ENCODE assay signal across 18 cellular contexts in the genomic region with DNA sequence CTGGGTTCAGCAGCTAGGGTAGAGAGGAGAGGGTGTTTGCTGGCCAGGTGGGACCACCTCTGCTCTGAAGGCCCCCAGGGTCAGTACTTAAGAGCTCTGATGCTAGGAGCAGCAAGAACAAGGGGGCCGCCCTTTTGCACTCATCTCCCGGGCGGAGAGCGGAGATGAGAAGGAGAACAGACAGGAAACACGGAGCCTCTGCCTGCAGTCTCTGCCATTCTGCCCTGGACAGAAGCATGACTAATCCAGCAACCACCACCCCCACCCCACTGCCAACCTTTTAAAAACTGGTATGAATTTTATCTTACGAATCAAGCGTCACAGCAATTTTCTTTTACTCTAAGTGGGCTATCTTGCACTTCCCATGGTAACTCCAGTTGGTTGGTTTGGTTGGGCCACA. TPM values are rescaled to one million over a fixed set of nuclear protein-coding genes. Genes with fewer than 3 reads are reported as not detected.
DNase-seq lines count a peak whose midpoint lies in the region; ATAC-seq and TF ChIP-seq lines count a peak whose summit lies in the region.
"Had no signal": no experiment of that assay in that cellular context is flagged by ENCODE, and none has a peak within 500 bp of the region (broad histone marks: within the 10 kb centered on the region; RNA-seq: fewer than 3 reads in every experiment).

No MANE protein-coding gene starts in this region.

- H4K20me1 ChIP-seq in OCI-LY7 (ENCODE audit: insufficient read depth, low read length): no peaks in the 10 kb centered on the region

- WGBS in right cardiac atrium: 91% methylated on average over 7 of the region's 7 CpGs
- WGBS in body of pancreas, 2 donors: 83 to 85% methylated on average over 7 of the region's 7 CpGs

- H3K79me2 ChIP-seq in OCI-LY7 (ENCODE audit: insufficient read depth, low read depth, low read length): peaks cover 31% of the 10 kb centered on the region; the same call in 1 of the 2 replicates

- TF ChIP-seq CTCF in OCI-LY7 (conservative IDR thresholded peaks at IDR 0.05; ENCODE audit: low read length): no peak
- no peak for TF ChIP-seq CTCF in body of pancreas (IDR thresholded peaks at IDR 0.05)
- no peak for TF ChIP-seq CTCF in lower lobe of right lung (IDR thresholded peaks at IDR 0.05)

- H3K9me3 ChIP-seq in OCI-LY7 (ENCODE audit: low read length) (no peaks in the 10 kb centered on the region), right cardiac atrium (ENCODE audit: control insufficient read depth, low read length) (no peaks in the 10 kb centered on the region), skeletal muscle satellite cell (replicated peaks; ENCODE audit: low read length) (no peaks in the 10 kb centered on the region), body of pancreas (peaks cover 0 to 4% (median 0%) of the 10 kb centered on the region in 3 donors), lower lobe of right lung (no peaks in the 10 kb centered on the region)

- ATAC-seq in right cardiac atrium (no peak), body of pancreas (no peak), lower lobe of right lung (no peak)
- ATAC-seq: PC-3 had no signal

- peak; percentile 34 for DNase-seq in activated effector memory CD4-positive, alpha-beta T cell treated with anti-CD3 and anti-CD28 coated beads, Interleukin-2, amount 50 U/mL, for 16 hours
- no peak for DNase-seq in activated effector memory CD4-positive, alpha-beta T cell treated with Interleukin-2 at 50 U/mL for 16 hours
- no peak for DNase-seq in OCI-LY7 (ENCODE audit: low spot score)
- no peak for DNase-seq in right cardiac atrium
- DNase-seq in NCI-H2171 (lab: John Stamatoyannopoulos, UW): no peak
- no peak for DNase-seq in body of pancreas
- no peak for DNase-seq in lower lobe of right lung
- DNase-seq: 8988T; Calu3; CD4-positive, CD25-positive, alpha-beta regulatory T cell; GDM1; KG1; NCI-H1092; NCI-H226; NCI-H526 treated with DMSO at 0.1 percent for 48 hours; PC-3 had no signal

- BruUV-seq in OCI-LY7 (replicated peaks; lab: Mats Ljungman, UMichigan): no TSS peak

- H3K27me3 ChIP-seq in right cardiac atrium (ENCODE audit: control insufficient read depth, insufficient read depth): no peaks in the 10 kb centered on the region
- H3K27me3 ChIP-seq in skeletal muscle satellite cell (ENCODE audit: control insufficient read depth, insufficient read depth, low read length): no peaks in the 10 kb centered on the region
- no peaks in the 10 kb centered on the region for H3K27me3 ChIP-seq in body of pancreas
- no peaks in the 10 kb centered on the region for H3K27me3 ChIP-seq in lower lobe of right lung (ENCODE audit: low read depth)

- intact Hi-C loops in OCI-LY7 (cut with micrococcal nuclease; ENCODE audit: unreplicated experiment): no loop called here
- intact Hi-C loops in right cardiac atrium (cut with DNase I): no loop called here
- intact Hi-C loops in body of pancreas (cut with DNase I): no loop called here
- intact Hi-C loops in lower lobe of right lung (cut with DNase I): no loop called here

- POLR2A ChIA-PET in OCI-LY7 (lab: Charles Lee): interaction anchor here (1.1 to 1.4 kb wide), 2 partner anchors 13 to 14 kb away, joined by 3 to 4 read pairs; no protein-coding TSS in a partner anchor

- H3K27ac ChIP-seq in OCI-LY7 (ENCODE audit: low read depth, low read length, poor library complexity, severe bottlenecking) (peak overlapping the region; percentile 88), right cardiac atrium (ENCODE audit: low read length) (peak overlapping the region; percentile 40), body of pancreas (no peak overlapping the region), lower lobe of right lung (no peak overlapping the region)
- H3K27ac ChIP-seq: HL-60 had no signal

- H3K36me3 ChIP-seq in OCI-LY7 (ENCODE audit: insufficient read depth, low read length): peaks cover 100% of the 10 kb centered on the region
- H3K36me3 ChIP-seq in skeletal muscle satellite cell (ENCODE audit: insufficient read depth, low read length): peaks cover 60% of the 10 kb centered on the region
- peaks cover 17 to 75% of the 10 kb centered on the region in 2 donors for H3K36me3 ChIP-seq in body of pancreas (replicated peaks in 1 of 2; ENCODE audit: insufficient read depth in 1 of 2, low read depth in 2 of 2)
- H3K36me3 ChIP-seq in lower lobe of right lung: peaks cover 100% of the 10 kb centered on the region

- H2AFZ ChIP-seq in OCI-LY7 (ENCODE audit: low read length): no peak overlapping the region

- H3K4me2 ChIP-seq in OCI-LY7 (ENCODE audit: low read length) (no peak overlapping the region), skeletal muscle satellite cell (ENCODE audit: low read length) (peak overlapping the region; percentile 17)

- CTCF ChIA-PET in OCI-LY7 (lab: Charles Lee; ENCODE audit: unreplicated experiment): interaction anchor here (0.9 kb wide), 1 partner anchor 44 kb away, joined by 3 read pairs; no protein-coding TSS in a partner anchor

- H3K4me1 ChIP-seq in OCI-LY7 (ENCODE audit: insufficient read depth, low read length, poor library complexity, severe bottlenecking): peaks cover 48% of the 10 kb centered on the region
- peaks cover 7% of the 10 kb centered on the region for H3K4me1 ChIP-seq in right cardiac atrium (ENCODE audit: control insufficient read depth, insufficient read depth, low read length)
- peaks cover 15% of the 10 kb centered on the region for H3K4me1 ChIP-seq in skeletal muscle satellite cell (ENCODE audit: control insufficient read depth, insufficient read depth, low read length)
- no peaks in the 10 kb centered on the region for H3K4me1 ChIP-seq in body of pancreas
- no peaks in the 10 kb centered on the region for H3K4me1 ChIP-seq in lower lobe of right lung

- no peak overlapping the region for H3K9ac ChIP-seq in skeletal muscle satellite cell (ENCODE audit: low read depth, low read length)

- TF ChIP-seq POLR2A in body of pancreas (IDR thresholded peaks at IDR 0.05): no peak

- H3K9me2 ChIP-seq in OCI-LY7 (ENCODE audit: insufficient read depth, low read length): no peaks in the 10 kb centered on the region

- H3K4me3 ChIP-seq in OCI-LY7 (ENCODE audit: low read depth, low read length, poor library complexity, severe bottlenecking) (no peak overlapping the region), right cardiac atrium (ENCODE audit: low read length) (no peak overlapping the region), skeletal muscle satellite cell (ENCODE audit: low read length) (no peak overlapping the region), body of pancreas (no peak overlapping the region), lower lobe of right lung (no peak overlapping the region)

RNA-seq across cellular contexts. Expression of gene PARP1, which starts 34.5 kb away (rescaled TPM):
- 532 and 610 TPM in 2 replicates for total RNA-seq in OCI-LY7 (2014; rRNA removed; shearing (Covaris generic))
- total RNA-seq in OCI-LY7 (2022) (558 and 594 TPM in 2 replicates), right cardiac atrium (10 to 100 TPM; 50.2 to 61.6 (median 56.4) TPM), body of pancreas (10 to 100 TPM; 56.3 to 72.8 TPM), lower lobe of right lung (59.2 TPM)
- polyA plus RNA-seq in right cardiac atrium: 34.2 TPM
- 71.0 and 80.8 TPM in 2 replicates for total RNA-seq in skeletal muscle satellite cell (2012; rRNA removed)

Comparison
In these comparisons a context has a peak if more than half of its experiments do, and no peak if none do; other contexts are left out.
1. H3K27ac ChIP-seq: peak in OCI-LY7 (single experiment) and right cardiac atrium (single experiment); none in body of pancreas (0 of 4) and lower lobe of right lung (single experiment).